Comparison of ENCODE assay signal across 8 cellular contexts in the genomic region with DNA sequence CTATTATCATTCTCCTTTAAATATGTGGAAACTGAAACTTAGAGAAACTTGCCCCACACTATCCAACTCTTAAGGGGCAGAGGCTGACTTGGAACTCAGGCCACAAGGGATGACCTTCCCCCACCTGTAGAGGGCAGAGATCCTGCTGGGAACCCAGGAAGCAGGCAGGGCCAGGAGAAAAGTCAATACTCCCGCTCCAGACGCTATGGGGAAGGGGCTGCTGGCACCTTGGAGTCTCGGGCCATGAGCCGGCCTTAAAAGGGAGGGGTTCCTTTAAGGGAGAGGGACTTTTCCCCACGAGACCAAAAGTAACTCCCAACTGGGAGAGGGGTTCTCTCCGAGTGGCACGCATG. TPM values are rescaled to one million over a fixed set of nuclear protein-coding genes. Genes with fewer than 3 reads are reported as not detected.
DNase-seq lines count a peak whose midpoint lies in the region; ATAC-seq and TF ChIP-seq lines count a peak whose summit lies in the region.

No MANE protein-coding gene starts in this region.

- POLR2A ChIA-PET in GM10248 (lab: Yijun Ruan, JAX): no interaction called here
- POLR2A ChIA-PET in CD4-positive, alpha-beta T cell (lab: Charles Lee): no interaction called here

- H3K9ac ChIP-seq in muscle layer of colon (ENCODE audit: low read length): peak overlapping the region; percentile 66

- peak overlapping the region in 3 of 4 donors; percentile 57 to 89 (median 73) for H3K4me3 Mint-ChIP-seq in IgD-negative memory B cell
- H3K4me3 Mint-ChIP-seq in CD4-positive, alpha-beta T cell: no peak overlapping the region

- H3K9me3 Mint-ChIP-seq in IgD-negative memory B cell: peaks cover 2 to 8% (median 4%) of the 10 kb centered on the region in 3 donors
- no peaks in the 10 kb centered on the region for H3K9me3 Mint-ChIP-seq in CD4-positive, alpha-beta T cell

- ATAC-seq in HG03439 (IDR thresholded peaks at IDR 0.05; ENCODE audit: unreplicated experiment) (no peak), HG03378 (IDR thresholded peaks at IDR 0.05; ENCODE audit: unreplicated experiment) (no peak)
- ATAC-seq in CD4-positive, alpha-beta T cell (ENCODE audit: poor library complexity): no peak

- CTCF ChIA-PET in GM10248 (lab: Yijun Ruan, JAX): interaction anchor here (1.8 to 1.9 kb wide), 2 partner anchors 10 to 11 kb away, joined by 4 to 6 read pairs; no protein-coding TSS in a partner anchor
- CTCF ChIA-PET in CD4-positive, alpha-beta T cell (lab: Charles Lee): no interaction called here

- H3K27ac ChIP-seq in dorsolateral prefrontal cortex: peak overlapping the region in 37 of 59 donors; percentile 23 to 85 (median 71)
- peak overlapping the region; percentile 21 for H3K27ac ChIP-seq in muscle layer of colon (ENCODE audit: low read depth, low read length)
- no peak overlapping the region for H3K27ac ChIP-seq in CD4-positive, alpha-beta T cell (ENCODE audit: low read depth, low read length)

- H3K27ac Mint-ChIP-seq in IgD-negative memory B cell: no peak overlapping the region
- no peak overlapping the region for H3K27ac Mint-ChIP-seq in CD4-positive, alpha-beta T cell

- TF ChIP-seq CTCF in GM10248 (IDR thresholded peaks at IDR 0.05; ENCODE audit: control extremely low read depth, extremely low read depth, low read depth, missing control alignments): peak; percentile 31
- peak in 6 of 56 donors; percentile 10 to 20 (median 14) for TF ChIP-seq CTCF in dorsolateral prefrontal cortex (IDR thresholded peaks at IDR 0.05 in 54 of 56, conservative IDR thresholded peaks at IDR 0.05 in 2 of 56; ENCODE audit: low read depth in 1 of 56, partially characterized antibody in 56 of 56)
- no peak for TF ChIP-seq CTCF in CD4-positive, alpha-beta T cell (IDR thresholded peaks at IDR 0.05)

- H3K27me3 ChIP-seq in dorsolateral prefrontal cortex (peaks cover 0 to 6% (median 0%) of the 10 kb centered on the region in 45 donors), muscle layer of colon (ENCODE audit: control insufficient read depth in 1 of 2, insufficient read depth in 2 of 2, low read length in 2 of 2) (no peaks in the 10 kb centered on the region)
- peaks cover 34% of the 10 kb centered on the region for H3K27me3 ChIP-seq in CD4-positive, alpha-beta T cell (ENCODE audit: control insufficient read depth, insufficient read depth, low read length)

- peak; percentile 18 for DNase-seq in GM10248 (ENCODE audit: extremely low spot score)
- DNase-seq in dorsolateral prefrontal cortex: no peak
- no peak for DNase-seq in stimulated activated CD4-positive, alpha-beta T cell treated with anti-CD3 and anti-CD28 coated beads, Interleukin-2, amount 100 ng/mL, for 48 hours
- no peak for DNase-seq in CD4-positive, alpha-beta T cell

- peaks cover 27% of the 10 kb centered on the region for H3K27me3 Mint-ChIP-seq in IgD-negative memory B cell
- H3K27me3 Mint-ChIP-seq in CD4-positive, alpha-beta T cell: peaks cover 53% of the 10 kb centered on the region

- peaks cover under 1% of the 10 kb centered on the region for H3K36me3 Mint-ChIP-seq in IgD-negative memory B cell
- no peaks in the 10 kb centered on the region for H3K36me3 Mint-ChIP-seq in CD4-positive, alpha-beta T cell (ENCODE audit: low read depth)

- no peaks in the 10 kb centered on the region for H3K9me3 ChIP-seq in muscle layer of colon (ENCODE audit: low read length)
- no peaks in the 10 kb centered on the region for H3K9me3 ChIP-seq in CD4-positive, alpha-beta T cell (ENCODE audit: control insufficient read depth, low read length)

- H3K4me3 ChIP-seq in dorsolateral prefrontal cortex (peak overlapping the region; percentile 27 to 88 (median 71)), muscle layer of colon (ENCODE audit: low read depth in 1 of 2, low read length in 2 of 2) (peak overlapping the region; percentile 58 to 76)

- H3K4me1 Mint-ChIP-seq in IgD-negative memory B cell: peaks cover 0 to 6% (median 0%) of the 10 kb centered on the region in 3 donors
- peaks cover 5% of the 10 kb centered on the region for H3K4me1 Mint-ChIP-seq in CD4-positive, alpha-beta T cell (ENCODE audit: low read depth)

- intact Hi-C loops in dorsolateral prefrontal cortex (cut with DNase I): no loop called here
- intact Hi-C loops in CD4-positive, alpha-beta T cell (cut with DNase I, micrococcal nuclease): no loop called here

- H3K36me3 ChIP-seq in muscle layer of colon (ENCODE audit: insufficient read depth, low read length): no peaks in the 10 kb centered on the region

- peaks cover 14% of the 10 kb centered on the region for H3K4me1 ChIP-seq in muscle layer of colon (ENCODE audit: insufficient read depth, low read length)

RNA-seq across cellular contexts. Expression of a gene that starts 0.6 kb away (rescaled TPM):
- not detected for polyA plus RNA-seq in IgD-negative memory B cell
- 10 to 100 TPM in 119 of 120 experiments, 1 to 10 TPM in 1; 8.6 to 42.0 (median 27.1) TPM for total RNA-seq in dorsolateral prefrontal cortex
- not detected for total RNA-seq in CD4-positive, alpha-beta T cell

Comparison
In these comparisons a context has a peak if more than half of its experiments do, and no peak if none do; other contexts are left out.
1. RNA of a gene that starts 0.6 kb away (total RNA-seq): 8.6 to 42.0 TPM in dorsolateral prefrontal cortex; not detected in CD4-positive, alpha-beta T cell; every median in the first group is over 4 times any median in the second.